Comparison of ENCODE assay signal across 9 cellular contexts in genomic region chr12:94157891-94158495, GRCh38. TPM values are rescaled to one million over a fixed set of nuclear protein-coding genes. Genes with fewer than 3 reads are reported as not detected.
DNase-seq lines count a peak whose midpoint lies in the region; ATAC-seq and TF ChIP-seq lines count a peak whose summit lies in the region.
"Had no signal": no experiment of that assay in that cellular context is flagged by ENCODE, and none has a peak within 500 bp of the region (broad histone marks: within the 10 kb centered on the region; RNA-seq: fewer than 3 reads in every experiment).

No MANE protein-coding gene starts in this region.

- TF ChIP-seq CTCF in chondrocyte (IDR thresholded peaks at IDR 0.05) (no peak), coronary artery (IDR thresholded peaks at IDR 0.05) (no peak)

- no peak overlapping the region for H3K4me3 Mint-ChIP-seq in chondrocyte (ENCODE audit: unreplicated experiment)
- H3K4me3 Mint-ChIP-seq: type B pancreatic cell had no signal

- peak; percentile 25 for DNase-seq in UCSD-AML1 (lab: John Stamatoyannopoulos, UW; ENCODE audit: unreplicated experiment)
- DNase-seq in chondrocyte (ENCODE audit: low spot score) = no peak
- no peak for DNase-seq in NCI-H446 (lab: John Stamatoyannopoulos, UW)
- no peak for DNase-seq in coronary artery (ENCODE audit: low spot score)

- H3K27ac Mint-ChIP-seq in chondrocyte (ENCODE audit: unreplicated experiment) = no peak overlapping the region
- H3K27ac Mint-ChIP-seq: type B pancreatic cell had no signal

- peaks cover 7% of the 10 kb centered on the region for H3K4me1 Mint-ChIP-seq in chondrocyte (ENCODE audit: low read depth)

- H3K36me3 Mint-ChIP-seq in chondrocyte (ENCODE audit: low read depth) = no peaks in the 10 kb centered on the region
- H3K36me3 Mint-ChIP-seq: type B pancreatic cell had no signal

- H3K9me3 Mint-ChIP-seq in chondrocyte (ENCODE audit: low read depth) = no peaks in the 10 kb centered on the region

- H3K4me3 ChIP-seq in GM08714 (ENCODE audit: low read length) (peak overlapping the region; percentile 36; the same call in 1 of the 2 replicates), coronary artery (no peak overlapping the region)

- H3K27me3 Mint-ChIP-seq in chondrocyte (ENCODE audit: low read depth) = peaks cover 20% of the 10 kb centered on the region

- H3K27ac ChIP-seq in coronary artery = no peak overlapping the region

- ATAC-seq in GM19455 (IDR thresholded peaks at IDR 0.05; ENCODE audit: unreplicated experiment) (peak; percentile 90), HG03378 (IDR thresholded peaks at IDR 0.05; ENCODE audit: unreplicated experiment) (peak; percentile 83), GM21526 (IDR thresholded peaks at IDR 0.05; ENCODE audit: low FRiP score, unreplicated experiment) (no peak)

RNA-seq across cellular contexts. Expression of gene PLXNC1, which starts 9.6 kb away (rescaled TPM):
- 0.67 to 1.4 TPM (median 0.72 TPM) in 3 replicates for total RNA-seq in chondrocyte
